In genomic region chr3:11634974-11635612, GRCh38 we compare ENCODE assay signal across 14 cellular contexts. TPM values are rescaled to one million over a fixed set of nuclear protein-coding genes. Genes with fewer than 3 reads are reported as not detected.
DNase-seq lines count a peak whose midpoint lies in the region; ATAC-seq, FAIRE-seq and TF ChIP-seq lines count a peak whose summit lies in the region.
"Had no signal": no experiment of that assay in that cellular context is flagged by ENCODE, and none has a peak within 500 bp of the region (broad histone marks: within the 10 kb centered on the region; RNA-seq: fewer than 3 reads in every experiment).

No MANE protein-coding gene starts in this region.

- no peak for DNase-seq in esophagus squamous epithelium (lab: John Stamatoyannopoulos, UW)
- DNase-seq in progenitor cell of endocrine pancreas (ENCODE audit: low spot score, unreplicated experiment): no peak
- DNase-seq in SIG-M5 (lab: John Stamatoyannopoulos, UW): no peak
- DNase-seq in stimulated activated effector memory CD8-positive, alpha-beta T cell treated with anti-CD3 and anti-CD28 coated beads, Interleukin-12 subunit alpha, Interleukin-12 subunit beta, amount 100 ng/mL, for 72 hours (ENCODE audit: low spot score in 2 of 2): no peak
- DNase-seq in frontal cortex (ENCODE audit: low spot score in 2 of 2): no peak
- DNase-seq: activated naive CD4-positive, alpha-beta T cell treated with anti-CD3 and anti-CD28 coated beads, Interleukin-2, amount 50 U/mL, for 16 hours; cortex of kidney; foreskin melanocyte; PC-3; T-helper 1 cell had no signal

- H4K20me1 ChIP-seq in BLaER1 treated with 17β-estradiol and CSF1 and Interleukin-3, amounts not matched to agents 10 nM and 100 nM: peaks cover 99 to 100% (median 100%) of the 10 kb centered on the region in 11 experiments
- 0 out of 2 replicates have a peak, but pooled peaks cover 11% of the 10 kb centered on the region for H4K20me1 ChIP-seq in OCI-LY1 (ENCODE audit: insufficient read depth, low read length)

- H3K36me3 ChIP-seq in BLaER1 treated with 17β-estradiol and CSF1 and Interleukin-3, amounts not matched to agents 10 nM and 100 nM: peaks cover 9 to 93% (median 72%) of the 10 kb centered on the region in 11 experiments; a peak in 21 of 22 replicates
- H3K36me3 ChIP-seq in OCI-LY1 (ENCODE audit: insufficient read depth, low read length) (peaks cover 31% of the 10 kb centered on the region), esophagus squamous epithelium (no peaks in the 10 kb centered on the region)

- no peaks in the 10 kb centered on the region for H3K27me3 ChIP-seq in BLaER1 treated with 17β-estradiol and CSF1 and Interleukin-3, amounts not matched to agents 10 nM and 100 nM
- H3K27me3 ChIP-seq in OCI-LY1 (ENCODE audit: insufficient read depth, low read length): no peaks in the 10 kb centered on the region
- H3K27me3 ChIP-seq in esophagus squamous epithelium: no peaks in the 10 kb centered on the region

- peaks cover 61 to 82% (median 70%) of the 10 kb centered on the region in 10 experiments for H3K4me1 ChIP-seq in BLaER1 treated with 17β-estradiol and CSF1 and Interleukin-3, amounts not matched to agents 10 nM and 100 nM
- H3K4me1 ChIP-seq in OCI-LY1 (ENCODE audit: insufficient read depth, low read length, severe bottlenecking): peaks cover 60% of the 10 kb centered on the region
- H3K4me1 ChIP-seq in esophagus squamous epithelium: peaks cover 20 to 99% (median 31%) of the 10 kb centered on the region in 3 donors

- H3K27ac ChIP-seq in BLaER1 treated with 17β-estradiol and CSF1 and Interleukin-3, amounts not matched to agents 10 nM and 100 nM: no peak overlapping the region
- H3K27ac ChIP-seq in OCI-LY1 (ENCODE audit: low read depth, low read length, poor library complexity, severe bottlenecking): no peak overlapping the region
- peak overlapping the region in 3 of 4 donors; percentile 8 to 57 (median 32) for H3K27ac ChIP-seq in esophagus squamous epithelium

- peaks cover 0 to 17% (median 11%) of the 10 kb centered on the region in 11 experiments; a peak in 10 of 22 replicates for H3K9me3 ChIP-seq in BLaER1 treated with 17β-estradiol and CSF1 and Interleukin-3, amounts not matched to agents 10 nM and 100 nM (replicated peaks in 1 of 11)
- H3K9me3 ChIP-seq in OCI-LY1 (ENCODE audit: low read length) (no peaks in the 10 kb centered on the region), esophagus squamous epithelium (no peaks in the 10 kb centered on the region)

- no peak overlapping the region for H3K4me3 ChIP-seq in BLaER1 treated with 17β-estradiol and CSF1 and Interleukin-3, amounts not matched to agents 10 nM and 100 nM
- H3K4me3 ChIP-seq in OCI-LY1 (ENCODE audit: low read depth, low read length, poor library complexity, severe bottlenecking): no peak overlapping the region
- H3K4me3 ChIP-seq in esophagus squamous epithelium: no peak overlapping the region

- no peak for ATAC-seq in GM18909 (IDR thresholded peaks at IDR 0.05; ENCODE audit: poor library complexity, unreplicated experiment)
- ATAC-seq in stimulated activated effector memory CD8-positive, alpha-beta T cell treated with anti-CD3 and anti-CD28 coated beads, Interleukin-12 subunit alpha, Interleukin-12 subunit beta, amount 100 ng/mL, for 72 hours: no peak
- ATAC-seq: PC-3 had no signal

- no peaks in the 10 kb centered on the region for H3K27me3 Mint-ChIP-seq in progenitor cell of endocrine pancreas

- H3K9me3 Mint-ChIP-seq in progenitor cell of endocrine pancreas (ENCODE audit: low read depth): peaks cover under 1% of the 10 kb centered on the region
- H3K9me3 Mint-ChIP-seq in stimulated activated effector memory CD8-positive, alpha-beta T cell treated with anti-CD3 and anti-CD28 coated beads, Interleukin-12 subunit alpha, Interleukin-12 subunit beta, amount 100 ng/mL, for 72 hours: no peaks in the 10 kb centered on the region

- H3K36me3 Mint-ChIP-seq in progenitor cell of endocrine pancreas (ENCODE audit: insufficient read depth): peaks cover 6% of the 10 kb centered on the region
- no peaks in the 10 kb centered on the region for H3K36me3 Mint-ChIP-seq in stimulated activated effector memory CD8-positive, alpha-beta T cell treated with anti-CD3 and anti-CD28 coated beads, Interleukin-12 subunit alpha, Interleukin-12 subunit beta, amount 100 ng/mL, for 72 hours

- peaks cover 98% of the 10 kb centered on the region for H3K79me2 ChIP-seq in OCI-LY1 (ENCODE audit: insufficient read depth, low read length)

- no peak for FAIRE-seq in frontal cortex (lab: Jason Lieb, UNC)
- FAIRE-seq: GM12891 had no signal

- H3K9me2 ChIP-seq in OCI-LY1 (ENCODE audit: low read depth, low read length): no peaks in the 10 kb centered on the region

- H3K27ac Mint-ChIP-seq in progenitor cell of endocrine pancreas: no peak overlapping the region
- no peak overlapping the region for H3K27ac Mint-ChIP-seq in stimulated activated effector memory CD8-positive, alpha-beta T cell treated with anti-CD3 and anti-CD28 coated beads, Interleukin-12 subunit alpha, Interleukin-12 subunit beta, amount 100 ng/mL, for 72 hours

- peak overlapping the region in 1 of 11 experiments; percentile 51; a peak in 1 of 22 replicates for H3K9ac ChIP-seq in BLaER1 treated with 17β-estradiol and CSF1 and Interleukin-3, amounts not matched to agents 10 nM and 100 nM
- H3K9ac ChIP-seq in OCI-LY1 (ENCODE audit: low read length): no peak overlapping the region

- no peak overlapping the region for H2AFZ ChIP-seq in OCI-LY1 (ENCODE audit: low read length)

- WGBS in esophagus squamous epithelium, 2 donors: 50 to 66% methylated on average over 4 of the region's 4 CpGs

- TF ChIP-seq CTCF in OCI-LY1 (IDR thresholded peaks at IDR 0.05; ENCODE audit: low read length) (no peak), esophagus squamous epithelium (IDR thresholded peaks at IDR 0.05) (no peak), progenitor cell of endocrine pancreas (IDR thresholded peaks at IDR 0.05; ENCODE audit: unreplicated experiment) (no peak)

- TF ChIP-seq POLR2A in esophagus squamous epithelium (IDR thresholded peaks at IDR 0.05): no peak

- H3K4me1 Mint-ChIP-seq in progenitor cell of endocrine pancreas (ENCODE audit: low read depth): peaks cover 59% of the 10 kb centered on the region
- H3K4me1 Mint-ChIP-seq in stimulated activated effector memory CD8-positive, alpha-beta T cell treated with anti-CD3 and anti-CD28 coated beads, Interleukin-12 subunit alpha, Interleukin-12 subunit beta, amount 100 ng/mL, for 72 hours: peaks cover 71% of the 10 kb centered on the region

- H3K4me2 ChIP-seq in BLaER1 treated with 17β-estradiol and CSF1 and Interleukin-3, amounts not matched to agents 10 nM and 100 nM: peak overlapping the region; percentile 30 to 99 (median 67)
- peak overlapping the region; percentile 19; the same call in 1 of the 2 replicates for H3K4me2 ChIP-seq in OCI-LY1 (ENCODE audit: low read length)

- intact Hi-C loops in esophagus squamous epithelium (cut with DNase I): no loop called here

- H3K4me3 Mint-ChIP-seq in progenitor cell of endocrine pancreas (ENCODE audit: low read depth): peak overlapping the region; percentile 25
- no peak overlapping the region for H3K4me3 Mint-ChIP-seq in stimulated activated effector memory CD8-positive, alpha-beta T cell treated with anti-CD3 and anti-CD28 coated beads, Interleukin-12 subunit alpha, Interleukin-12 subunit beta, amount 100 ng/mL, for 72 hours

- no peaks in the 10 kb centered on the region for H3F3A ChIP-seq in OCI-LY1 (ENCODE audit: insufficient read depth, low read length)

RNA-seq across cellular contexts. Expression of gene VGLL4, which starts 8.6 kb away (rescaled TPM):
- 10 to 100 TPM; 31.8 to 50.0 (median 44.5) TPM for total RNA-seq in esophagus squamous epithelium
- 93.2 and 93.4 TPM in 2 replicates for total RNA-seq in progenitor cell of endocrine pancreas
- total RNA-seq in frontal cortex: 83.2 TPM

Comparison
In these comparisons a context has a peak if more than half of its experiments do, and no peak if none do; other contexts are left out.
1. H3K27ac ChIP-seq: peak in esophagus squamous epithelium (3 of 4); none in BLaER1 treated with 17β-estradiol and CSF1 and Interleukin-3, amounts not matched to agents 10 nM and 100 nM (0 of 11) and OCI-LY1 (single experiment).